ENCODE assay signal across 2 cellular contexts in the genomic region with DNA sequence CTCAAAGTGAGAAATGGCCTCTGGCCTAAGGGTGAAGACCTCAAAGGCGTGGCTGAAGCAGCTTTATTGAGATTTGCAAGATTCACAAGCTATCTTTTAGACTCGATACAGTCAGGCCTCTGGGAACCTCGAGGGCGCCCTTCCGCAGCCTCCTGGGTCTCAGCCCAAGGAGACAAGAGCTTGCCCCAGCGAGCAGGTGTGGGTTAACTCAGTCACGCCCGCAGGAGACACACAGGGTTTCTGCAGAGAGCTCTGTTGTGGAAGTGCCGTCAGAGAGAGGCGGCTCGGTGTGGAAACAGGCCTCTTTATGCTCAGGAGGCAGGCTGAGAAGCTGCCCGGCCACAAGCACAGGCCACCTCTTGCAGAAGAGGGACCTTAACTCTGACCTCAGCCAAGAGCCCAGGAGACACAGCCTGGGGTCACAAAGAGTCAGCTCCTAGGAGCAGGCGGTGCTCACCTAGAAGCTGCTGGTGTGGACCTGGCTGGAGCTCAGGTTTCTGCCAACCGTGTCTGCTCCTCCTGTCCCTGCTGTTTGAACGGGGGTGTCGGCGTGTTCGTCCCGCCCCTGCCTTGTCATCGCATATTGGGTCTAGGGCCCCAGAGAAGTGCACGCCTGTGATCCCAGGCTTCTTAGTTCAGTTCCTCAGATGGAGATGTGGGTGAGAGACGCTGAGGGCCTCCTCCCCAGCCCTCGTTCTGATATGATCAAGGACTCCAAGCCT.
TF ChIP-seq lines count a peak whose summit lies in the region.

No MANE protein-coding gene starts in this region.

TF ChIP-seq in HepG2, 621 proteins besides CTCF, POLR2A, EP300 and RAD21 (continued from another document):
- TF ChIP-seq, protein P1, sequence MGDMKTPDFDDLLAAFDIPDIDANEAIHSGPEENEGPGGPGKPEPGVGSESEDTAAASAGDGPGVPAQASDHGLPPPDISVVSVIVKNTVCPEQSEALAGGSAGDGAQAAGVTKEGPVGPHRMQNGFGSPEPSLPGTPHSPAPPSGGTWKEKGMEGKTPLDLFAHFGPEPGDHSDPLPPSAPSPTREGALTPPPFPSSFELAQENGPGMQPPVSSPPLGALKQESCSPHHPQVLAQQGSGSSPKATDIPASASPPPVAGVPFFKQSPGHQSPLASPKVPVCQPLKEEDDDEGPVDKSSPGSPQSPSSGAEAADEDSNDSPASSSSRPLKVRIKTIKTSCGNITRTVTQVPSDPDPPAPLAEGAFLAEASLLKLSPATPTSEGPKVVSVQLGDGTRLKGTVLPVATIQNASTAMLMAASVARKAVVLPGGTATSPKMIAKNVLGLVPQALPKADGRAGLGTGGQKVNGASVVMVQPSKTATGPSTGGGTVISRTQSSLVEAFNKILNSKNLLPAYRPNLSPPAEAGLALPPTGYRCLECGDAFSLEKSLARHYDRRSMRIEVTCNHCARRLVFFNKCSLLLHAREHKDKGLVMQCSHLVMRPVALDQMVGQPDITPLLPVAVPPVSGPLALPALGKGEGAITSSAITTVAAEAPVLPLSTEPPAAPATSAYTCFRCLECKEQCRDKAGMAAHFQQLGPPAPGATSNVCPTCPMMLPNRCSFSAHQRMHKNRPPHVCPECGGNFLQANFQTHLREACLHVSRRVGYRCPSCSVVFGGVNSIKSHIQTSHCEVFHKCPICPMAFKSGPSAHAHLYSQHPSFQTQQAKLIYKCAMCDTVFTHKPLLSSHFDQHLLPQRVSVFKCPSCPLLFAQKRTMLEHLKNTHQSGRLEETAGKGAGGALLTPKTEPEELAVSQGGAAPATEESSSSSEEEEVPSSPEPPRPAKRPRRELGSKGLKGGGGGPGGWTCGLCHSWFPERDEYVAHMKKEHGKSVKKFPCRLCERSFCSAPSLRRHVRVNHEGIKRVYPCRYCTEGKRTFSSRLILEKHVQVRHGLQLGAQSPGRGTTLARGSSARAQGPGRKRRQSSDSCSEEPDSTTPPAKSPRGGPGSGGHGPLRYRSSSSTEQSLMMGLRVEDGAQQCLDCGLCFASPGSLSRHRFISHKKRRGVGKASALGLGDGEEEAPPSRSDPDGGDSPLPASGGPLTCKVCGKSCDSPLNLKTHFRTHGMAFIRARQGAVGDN (CRISPR knock-in tag; IDR thresholded peaks at IDR 0.05) = 0 out of 2 replicates have a peak, but pooled peaks have one; percentile 15
- TF ChIP-seq ZNF274 (CRISPR knock-in tag; IDR thresholded peaks at IDR 0.05) = 0 out of 2 replicates have a peak, but pooled peaks have one; percentile 50
TF ChIP-seq in HepG2: peak in this region for 2.

TF ChIP-seq in HEK293, 187 proteins besides CTCF, POLR2A, EP300 and RAD21:
- TF ChIP-seq, protein P2, sequence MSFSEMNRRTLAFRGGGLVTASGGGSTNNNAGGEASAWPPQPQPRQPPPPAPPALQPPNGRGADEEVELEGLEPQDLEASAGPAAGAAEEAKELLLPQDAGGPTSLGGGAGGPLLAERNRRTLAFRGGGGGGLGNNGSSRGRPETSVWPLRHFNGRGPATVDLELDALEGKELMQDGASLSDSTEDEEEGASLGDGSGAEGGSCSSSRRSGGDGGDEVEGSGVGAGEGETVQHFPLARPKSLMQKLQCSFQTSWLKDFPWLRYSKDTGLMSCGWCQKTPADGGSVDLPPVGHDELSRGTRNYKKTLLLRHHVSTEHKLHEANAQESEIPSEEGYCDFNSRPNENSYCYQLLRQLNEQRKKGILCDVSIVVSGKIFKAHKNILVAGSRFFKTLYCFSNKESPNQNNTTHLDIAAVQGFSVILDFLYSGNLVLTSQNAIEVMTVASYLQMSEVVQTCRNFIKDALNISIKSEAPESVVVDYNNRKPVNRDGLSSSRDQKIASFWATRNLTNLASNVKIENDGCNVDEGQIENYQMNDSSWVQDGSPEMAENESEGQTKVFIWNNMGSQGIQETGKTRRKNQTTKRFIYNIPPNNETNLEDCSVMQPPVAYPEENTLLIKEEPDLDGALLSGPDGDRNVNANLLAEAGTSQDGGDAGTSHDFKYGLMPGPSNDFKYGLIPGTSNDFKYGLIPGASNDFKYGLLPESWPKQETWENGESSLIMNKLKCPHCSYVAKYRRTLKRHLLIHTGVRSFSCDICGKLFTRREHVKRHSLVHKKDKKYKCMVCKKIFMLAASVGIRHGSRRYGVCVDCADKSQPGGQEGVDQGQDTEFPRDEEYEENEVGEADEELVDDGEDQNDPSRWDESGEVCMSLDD (tag by site-specific recombination; IDR thresholded peaks at IDR 0.05) = no peak
- 0 out of 2 replicates have a peak, but pooled peaks have one; percentile 12 for TF ChIP-seq EGR2 (tag by site-specific recombination; IDR thresholded peaks at IDR 0.05; ENCODE audit: low read depth)
- 0 out of 2 replicates have a peak, but pooled peaks have one; percentile 30 for TF ChIP-seq KLF1 (tag by site-specific recombination; IDR thresholded peaks at IDR 0.05)
